In genomic region chr6:3053231-3053508, GRCh38 we compare ENCODE assay signal across 1 cellular context.
TF ChIP-seq lines count a peak whose summit lies in the region.

No MANE protein-coding gene starts in this region.

TF ChIP-seq in HepG2, 621 proteins besides CTCF, POLR2A, EP300 and RAD21 (continued from another document):
- no peak for TF ChIP-seq E2F5 (CRISPR knock-in tag; conservative IDR thresholded peaks at IDR 0.05)
- no peak for TF ChIP-seq ZNF496 (CRISPR knock-in tag; IDR thresholded peaks at IDR 0.05; ENCODE audit: insufficient replicate concordance)
- TF ChIP-seq DMAP1 (CRISPR knock-in tag; IDR thresholded peaks at IDR 0.05): no peak
- no peak for TF ChIP-seq ZSCAN29 (CRISPR knock-in tag; conservative IDR thresholded peaks at IDR 0.05)
- TF ChIP-seq RNF2 (conservative IDR thresholded peaks at IDR 0.05; ENCODE audit: low read depth): no peak
- TF ChIP-seq ZNF335 (CRISPR knock-in tag; IDR thresholded peaks at IDR 0.05): no peak
- TF ChIP-seq ZNF253 (CRISPR knock-in tag; IDR thresholded peaks at IDR 0.05; ENCODE audit: borderline replicate concordance): no peak
- no peak for TF ChIP-seq NFKB2 (CRISPR knock-in tag; IDR thresholded peaks at IDR 0.05; ENCODE audit: borderline replicate concordance)
- TF ChIP-seq BRD4 (CRISPR knock-in tag; IDR thresholded peaks at IDR 0.05): no peak
- no peak for TF ChIP-seq UBTF (CRISPR knock-in tag; IDR thresholded peaks at IDR 0.05)
- TF ChIP-seq ZBTB21 (CRISPR knock-in tag; IDR thresholded peaks at IDR 0.05): no peak
- TF ChIP-seq RORA (CRISPR knock-in tag; IDR thresholded peaks at IDR 0.05): no peak
- TF ChIP-seq ZGPAT (CRISPR knock-in tag; IDR thresholded peaks at IDR 0.05): no peak
- peak; percentile 18; the same call in 1 of the 2 replicates for TF ChIP-seq BCL3 (CRISPR knock-in tag; IDR thresholded peaks at IDR 0.05)
- 0 out of 2 replicates have a peak, but pooled peaks have one; percentile 38 for TF ChIP-seq NCOR1 (IDR thresholded peaks at IDR 0.05; ENCODE audit: borderline replicate concordance, low read length)
- TF ChIP-seq ZNF691 (CRISPR knock-in tag; IDR thresholded peaks at IDR 0.05; ENCODE audit: borderline replicate concordance, low read depth): no peak
- no peak for TF ChIP-seq RFX5 (IDR thresholded peaks at IDR 0.05; ENCODE audit: low read depth, low read length)
- no peak for TF ChIP-seq TSC22D2 (CRISPR knock-in tag; IDR thresholded peaks at IDR 0.05; ENCODE audit: borderline replicate concordance)
- no peak for TF ChIP-seq ZNF576 (CRISPR knock-in tag; IDR thresholded peaks at IDR 0.05)
- no peak for TF ChIP-seq ZNF644 (CRISPR knock-in tag; IDR thresholded peaks at IDR 0.05; ENCODE audit: low read depth)
- TF ChIP-seq CBFB (CRISPR knock-in tag; IDR thresholded peaks at IDR 0.05): no peak
- no peak for TF ChIP-seq NCOA5 (CRISPR knock-in tag; IDR thresholded peaks at IDR 0.05)
- TF ChIP-seq ZNF124 (CRISPR knock-in tag; IDR thresholded peaks at IDR 0.05): no peak
- no peak for TF ChIP-seq RFX1 (IDR thresholded peaks at IDR 0.05)
- no peak for TF ChIP-seq ZNF766 (CRISPR knock-in tag; IDR thresholded peaks at IDR 0.05; ENCODE audit: borderline replicate concordance)
- TF ChIP-seq NFIC (IDR thresholded peaks at IDR 0.05; ENCODE audit: low read length): no peak
- TF ChIP-seq ZNF782 (CRISPR knock-in tag; IDR thresholded peaks at IDR 0.05; ENCODE audit: borderline replicate concordance): no peak
- no peak for TF ChIP-seq CAMTA2 (CRISPR knock-in tag; IDR thresholded peaks at IDR 0.05; ENCODE audit: borderline replicate concordance)
- TF ChIP-seq ZNF44 (CRISPR knock-in tag; IDR thresholded peaks at IDR 0.05): no peak
- no peak for TF ChIP-seq ZNF770 (CRISPR knock-in tag; IDR thresholded peaks at IDR 0.05)
- TF ChIP-seq ZNF788 (CRISPR knock-in tag; IDR thresholded peaks at IDR 0.05; ENCODE audit: borderline replicate concordance): no peak
- no peak for TF ChIP-seq ZNF781 (CRISPR knock-in tag; IDR thresholded peaks at IDR 0.05; ENCODE audit: borderline replicate concordance, not compliant biosample characterization)
- no peak for TF ChIP-seq ZSCAN25 (CRISPR knock-in tag; IDR thresholded peaks at IDR 0.05)
- TF ChIP-seq ZZZ3 (CRISPR knock-in tag; IDR thresholded peaks at IDR 0.05; ENCODE audit: borderline replicate concordance): 0 out of 2 replicates have a peak, but pooled peaks have one; percentile 5
- TF ChIP-seq ZNF142 (CRISPR knock-in tag; IDR thresholded peaks at IDR 0.05): no peak
